ENCODE assay signal across 10 cellular contexts in genomic region chr12:27974735-27975221, GRCh38. TPM values are rescaled to one million over a fixed set of nuclear protein-coding genes. Genes with fewer than 3 reads are reported as not detected.
DNase-seq lines count a peak whose midpoint lies in the region; ATAC-seq and TF ChIP-seq lines count a peak whose summit lies in the region.
"Had no signal": no experiment of that assay in that cellular context is flagged by ENCODE, and none has a peak within 500 bp of the region (broad histone marks: within the 10 kb centered on the region; RNA-seq: fewer than 3 reads in every experiment).

No MANE protein-coding gene starts in this region.

- no peak for DNase-seq in BJ (ENCODE audit: low read depth)
- DNase-seq in PC-3, result no peak
- no peak for DNase-seq in esophagus squamous epithelium (lab: John Stamatoyannopoulos, UW)
- no peak for DNase-seq in MV-4-11 (lab: John Stamatoyannopoulos, UW)
- DNase-seq in SK-N-DZ (ENCODE audit: low spot score), result no peak
- no peak for DNase-seq in D341Med (ENCODE audit: low spot score)
- no peak for DNase-seq in UCSD-AML1 (lab: John Stamatoyannopoulos, UW; ENCODE audit: unreplicated experiment)
- DNase-seq: midbrain; stimulated activated CD4-positive, alpha-beta T cell treated with anti-CD3 and anti-CD28 coated beads, Interleukin-1b, Interleukin-23, amount 100 ng/mL, for 48 hours had no signal

- H4K20me1 ChIP-seq in PC-3 (ENCODE audit: low read length), result no peaks in the 10 kb centered on the region

- ATAC-seq in PC-3, result no peak

- BruUV-seq in PC-3 (replicated peaks; lab: Mats Ljungman, UMichigan), result no TSS peak

- no peaks in the 10 kb centered on the region for H3K36me3 ChIP-seq in BJ (ENCODE audit: control insufficient read depth, insufficient read depth, low read length)
- no peaks in the 10 kb centered on the region for H3K36me3 ChIP-seq in PC-3 (ENCODE audit: low read depth, low read length)
- H3K36me3 ChIP-seq in esophagus squamous epithelium, result no peaks in the 10 kb centered on the region
- no peaks in the 10 kb centered on the region for H3K36me3 ChIP-seq in parathyroid adenoma (ENCODE audit: control insufficient read depth, insufficient read depth, low read length)

- no peak for TF ChIP-seq CTCF in BJ (IDR thresholded peaks at IDR 0.05; ENCODE audit: insufficient read depth, low read depth, low read length)
- TF ChIP-seq CTCF in PC-3 (conservative IDR thresholded peaks at IDR 0.05; ENCODE audit: low read depth, low read length), result no peak
- no peak for TF ChIP-seq CTCF in esophagus squamous epithelium (IDR thresholded peaks at IDR 0.05)
- TF ChIP-seq CTCF in parathyroid adenoma (IDR thresholded peaks at IDR 0.05), result no peak

- no peak for TF ChIP-seq POLR2A in esophagus squamous epithelium (IDR thresholded peaks at IDR 0.05)

- H3K79me2 ChIP-seq in PC-3 (ENCODE audit: low read length) (peaks cover 30% of the 10 kb centered on the region), parathyroid adenoma (no peaks in the 10 kb centered on the region)

- H2AFZ ChIP-seq in PC-3 (ENCODE audit: low read length) (peak overlapping the region; percentile 66), parathyroid adenoma (peak overlapping the region; percentile 52)

- intact Hi-C loops in PC-3 (cut with micrococcal nuclease), result no loop called here
- intact Hi-C loops in esophagus squamous epithelium (cut with DNase I), result loop anchor here (10.0 kb wide), 1 partner anchor 210 kb away; no protein-coding TSS in a partner anchor

- H3F3A ChIP-seq in PC-3 (ENCODE audit: low read length, unreplicated experiment), result peaks cover 18% of the 10 kb centered on the region

- H3K27ac ChIP-seq in PC-3 (ENCODE audit: low read length) (peak overlapping the region; percentile 76), esophagus squamous epithelium (peak overlapping the region in 3 of 4 donors; percentile 55 to 91 (median 64)), parathyroid adenoma (peak overlapping the region; percentile 98)

- peak overlapping the region; percentile 19; the same call in 1 of the 2 replicates for H3K4me3 ChIP-seq in BJ (ENCODE audit: low read depth, low read length)
- peak overlapping the region; percentile 60 for H3K4me3 ChIP-seq in PC-3 (ENCODE audit: low read length)
- peak overlapping the region; percentile 26 to 59 (median 48) for H3K4me3 ChIP-seq in esophagus squamous epithelium
- no peak overlapping the region for H3K4me3 ChIP-seq in parathyroid adenoma (ENCODE audit: low read depth, low read length)

- H3K9ac ChIP-seq in PC-3 (ENCODE audit: low read length) (peak overlapping the region; percentile 75), parathyroid adenoma (peak overlapping the region; percentile 55)

- no peaks in the 10 kb centered on the region for H3K9me3 ChIP-seq in PC-3 (ENCODE audit: low read length)
- H3K9me3 ChIP-seq in esophagus squamous epithelium, result no peaks in the 10 kb centered on the region
- H3K9me3 ChIP-seq in parathyroid adenoma (ENCODE audit: control insufficient read depth, low read length), result no peaks in the 10 kb centered on the region

- H3K27me3 ChIP-seq in BJ (ENCODE audit: control insufficient read depth, insufficient read depth, low read length), result peaks cover 31% of the 10 kb centered on the region
- H3K27me3 ChIP-seq in PC-3 (ENCODE audit: low read length), result no peaks in the 10 kb centered on the region
- peaks cover 0 to 63% (median 8%) of the 10 kb centered on the region in 4 donors for H3K27me3 ChIP-seq in esophagus squamous epithelium
- H3K27me3 ChIP-seq in parathyroid adenoma (ENCODE audit: control insufficient read depth, insufficient read depth, low read length), result no peaks in the 10 kb centered on the region

- WGBS in esophagus squamous epithelium, 2 donors, result 13% methylated on average over 7 of the region's 26 CpGs; no CpG with 5 or more reads in 1 of the 2 donors

- H3K4me2 ChIP-seq in PC-3 (ENCODE audit: low read length) (peak overlapping the region; percentile 78), parathyroid adenoma (ENCODE audit: low read length) (no peak overlapping the region)

- H3K9me2 ChIP-seq in PC-3 (replicated peaks; ENCODE audit: low read length), result no peaks in the 10 kb centered on the region

- CTCF ChIA-PET in BJ (lab: Yijun Ruan, JAX) (no interaction called here), PC-3 (lab: Charles Lee) (no interaction called here)

- POLR2A ChIA-PET in BJ (lab: Charles Lee), result no interaction called here
- POLR2A ChIA-PET in PC-3 (lab: Charles Lee; ENCODE audit: unreplicated experiment), result interaction anchor here (0.6 kb wide), 1 partner anchor 640 kb away, joined by 5 read pairs; no protein-coding TSS in a partner anchor

- H3K4me1 ChIP-seq in PC-3 (ENCODE audit: insufficient read depth, low read length) (peaks cover 62% of the 10 kb centered on the region), esophagus squamous epithelium (peaks cover 9 to 51% (median 34%) of the 10 kb centered on the region in 3 donors), parathyroid adenoma (peaks cover 11% of the 10 kb centered on the region)

RNA-seq across cellular contexts. Expression of gene PTHLH, which starts 2.2 kb away (rescaled TPM):
- polyA plus RNA-seq in BJ (2011; rRNA removed), result 0.10 and 0.22 TPM in 2 replicates
- polyA minus RNA-seq in BJ (2011; rRNA and poly(A)+ RNA removed), result 0.14 TPM in 1 of 2 replicates, not detected in the other
- total RNA-seq in PC-3 (2014; rRNA removed), result 383 and 414 TPM in 2 replicates
- 1 to 10 TPM; 4.5 to 9.6 (median 5.6) TPM for total RNA-seq in esophagus squamous epithelium
- not detected in 2 replicates for polyA plus RNA-seq in SK-N-DZ (2014; cell fraction: cytosol; rRNA removed)
- not detected in 2 replicates for polyA plus RNA-seq in SK-N-DZ (2014; cell fraction: nucleus; rRNA removed)

Comparison
In these comparisons a context has a peak if more than half of its experiments do, and no peak if none do; other contexts are left out.
1. RNA of gene PTHLH, which starts 2.2 kb away (total RNA-seq): 383 to 414 TPM in PC-3; 4.5 to 9.6 TPM in esophagus squamous epithelium; every median in the first group is over 10 times any median in the second.
2. Peak in every context shown above with its lines, with median percentiles within 50 percentile points of each other: H3K27ac ChIP-seq.